8 cellular contexts compared by ENCODE assay signal in genomic region chr5:76404694-76405306, GRCh38. TPM values are rescaled to one million over a fixed set of nuclear protein-coding genes. Genes with fewer than 3 reads are reported as not detected.
DNase-seq lines count a peak whose midpoint lies in the region; TF ChIP-seq lines count a peak whose summit lies in the region.

No MANE protein-coding gene starts in this region.

- intact Hi-C loops in activated CD4-positive, alpha-beta T cell treated with anti-CD3 and anti-CD28 coated beads, Interleukin-2, amount 10 ng/mL, durations not matched to agents 24 days and 14 days (cut with micrococcal nuclease), result loop anchor here (1.0 to 10.0 kb wide), 11 partner anchors 68 to 1827 kb away; partner anchors contain the start of genes GFM2, NSA2 and POC5

- H3K36me3 ChIP-seq in effector memory CD4-positive, alpha-beta T cell (ENCODE audit: control insufficient read depth, insufficient read depth, low read length), result no peaks in the 10 kb centered on the region
- no peaks in the 10 kb centered on the region for H3K36me3 ChIP-seq in suprapubic skin

- H3K4me1 ChIP-seq in effector memory CD4-positive, alpha-beta T cell (ENCODE audit: control insufficient read depth, insufficient read depth, low read length, poor library complexity, severe bottlenecking), result peaks cover 30% of the 10 kb centered on the region
- H3K4me1 ChIP-seq in suprapubic skin, result peaks cover 20% of the 10 kb centered on the region

- no peak for TF ChIP-seq EP300 in suprapubic skin (IDR thresholded peaks at IDR 0.05)

- H3K4me3 ChIP-seq in Jurkat, Clone E6-1 (ENCODE audit: low read length), result peak overlapping the region; percentile 76
- peak overlapping the region; percentile 81 for H3K4me3 ChIP-seq in effector memory CD4-positive, alpha-beta T cell (ENCODE audit: insufficient read depth, low read depth, low read length, poor library complexity, severe bottlenecking)
- peak overlapping the region; percentile 70 for H3K4me3 ChIP-seq in suprapubic skin

- no peaks in the 10 kb centered on the region for H3K9me3 Mint-ChIP-seq in activated CD4-positive, alpha-beta T cell treated with anti-CD3 and anti-CD28 coated beads, Interleukin-2, amount 10 ng/mL, durations not matched to agents 24 days and 14 days

- H3K27ac ChIP-seq in effector memory CD4-positive, alpha-beta T cell (ENCODE audit: insufficient read depth, low read length, poor library complexity, severe bottlenecking), result peak overlapping the region; percentile 97
- no peak overlapping the region for H3K27ac ChIP-seq in suprapubic skin

- H3K36me3 Mint-ChIP-seq in activated CD4-positive, alpha-beta T cell treated with anti-CD3 and anti-CD28 coated beads, Interleukin-2, amount 10 ng/mL, durations not matched to agents 24 days and 14 days (ENCODE audit: low read depth), result peaks cover 21% of the 10 kb centered on the region

- no peak for TF ChIP-seq CTCF in suprapubic skin (IDR thresholded peaks at IDR 0.05)

- 47% methylated on average over 5 of the region's 5 CpGs for WGBS in suprapubic skin

- peak overlapping the region; percentile 98 for H3K27ac Mint-ChIP-seq in activated CD4-positive, alpha-beta T cell treated with anti-CD3 and anti-CD28 coated beads, Interleukin-2, amount 10 ng/mL, durations not matched to agents 24 days and 14 days

- no peak for TF ChIP-seq POLR2A in suprapubic skin (IDR thresholded peaks at IDR 0.05)

- peaks cover 3% of the 10 kb centered on the region for H3K27me3 Mint-ChIP-seq in activated CD4-positive, alpha-beta T cell treated with anti-CD3 and anti-CD28 coated beads, Interleukin-2, amount 10 ng/mL, durations not matched to agents 24 days and 14 days

- H3K27me3 ChIP-seq in effector memory CD4-positive, alpha-beta T cell (replicated peaks; ENCODE audit: control insufficient read depth, insufficient read depth, low read length, poor library complexity, severe bottlenecking), result no peaks in the 10 kb centered on the region
- H3K27me3 ChIP-seq in suprapubic skin, result peaks cover 4% of the 10 kb centered on the region

- no peaks in the 10 kb centered on the region for H3K9me3 ChIP-seq in effector memory CD4-positive, alpha-beta T cell (ENCODE audit: control insufficient read depth, low read length)
- H3K9me3 ChIP-seq in suprapubic skin, result no peaks in the 10 kb centered on the region

- H3K4me3 Mint-ChIP-seq in activated CD4-positive, alpha-beta T cell treated with anti-CD3 and anti-CD28 coated beads, Interleukin-2, amount 10 ng/mL, durations not matched to agents 24 days and 14 days, result peak overlapping the region; percentile 95

- peaks cover 58% of the 10 kb centered on the region for H3K4me1 Mint-ChIP-seq in activated CD4-positive, alpha-beta T cell treated with anti-CD3 and anti-CD28 coated beads, Interleukin-2, amount 10 ng/mL, durations not matched to agents 24 days and 14 days

- DNase-seq in activated CD4-positive, alpha-beta T cell treated with anti-CD3 and anti-CD28 coated beads, Interleukin-2, amount 10 ng/mL, durations not matched to agents 24 days and 14 days, result no peak
- DNase-seq in activated CD4-positive, alpha-beta T cell treated with anti-CD3 and anti-CD28 coated beads, Interleukin-2, amount 50 U/mL, for 48 hours, result no peak
- peak; percentile 96 for DNase-seq in Jurkat, Clone E6-1 (ENCODE audit: low read depth, low spot score)
- DNase-seq in effector memory CD4-positive, alpha-beta T cell, result no peak
- no peak for DNase-seq in suprapubic skin (ENCODE audit: low spot score in 2 of 2)
- DNase-seq in ecto neural progenitor cell (ENCODE audit: low spot score), result no peak
- DNase-seq in anterior cingulate cortex (lab: John Stamatoyannopoulos, UW), result no peak
- DNase-seq in COLO668 (lab: John Stamatoyannopoulos, UW; ENCODE audit: unreplicated experiment), result no peak

RNA-seq across cellular contexts. Expression of gene IQGAP2, which starts 1.7 kb away (rescaled TPM):
- total RNA-seq in activated CD4-positive, alpha-beta T cell treated with anti-CD3 and anti-CD28 coated beads, Interleukin-2, amount 10 ng/mL, durations not matched to agents 24 days and 14 days, result 37.3 and 39.3 TPM in 2 replicates
- polyA plus RNA-seq in Jurkat, Clone E6-1 (2012; ENCODE audit: insufficient read depth, insufficient read length), result 107 TPM
- 10 to 100 TPM; 10.1 to 49.0 (median 12.8) TPM for total RNA-seq in suprapubic skin
